Comparison of ENCODE assay signal across 26 cellular contexts in the genomic region with DNA sequence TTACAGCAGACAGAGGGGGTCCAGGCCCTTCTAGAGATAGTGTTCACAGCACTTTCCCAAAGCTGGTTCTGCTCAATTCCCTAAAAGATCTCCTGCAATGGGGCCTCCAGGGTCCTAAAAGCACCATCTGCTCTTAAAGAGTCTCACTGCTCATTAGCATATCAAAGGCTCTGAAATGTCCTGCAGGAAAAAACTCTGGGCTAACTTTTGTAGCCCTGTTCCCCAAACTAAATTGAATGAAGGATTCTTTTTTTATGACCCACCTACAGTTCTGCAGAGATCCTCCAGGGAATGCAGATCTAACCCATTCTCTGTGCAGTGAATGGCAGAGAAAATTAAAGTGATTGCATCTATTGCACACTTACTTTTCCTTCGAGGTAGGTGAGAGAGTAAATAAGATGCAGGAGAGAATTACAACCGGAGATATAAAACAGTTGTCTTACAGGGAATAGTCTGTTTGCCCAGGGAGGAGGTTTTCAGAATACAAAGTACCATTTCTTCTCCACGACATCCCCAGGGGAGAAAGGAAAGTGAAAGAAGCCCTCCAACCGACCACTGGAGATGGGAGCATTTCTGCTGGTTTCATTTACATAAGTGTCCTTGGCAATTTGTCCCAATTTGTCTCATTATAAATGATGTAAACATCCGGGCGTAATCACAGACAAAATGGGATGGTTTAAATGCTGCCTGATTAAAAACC.
DNase-seq lines count a peak whose midpoint lies in the region; ATAC-seq and TF ChIP-seq lines count a peak whose summit lies in the region.
"Had no signal": no experiment of that assay in that cellular context is flagged by ENCODE, and none has a peak within 500 bp of the region (broad histone marks: within the 10 kb centered on the region; RNA-seq: fewer than 3 reads in every experiment).

No MANE protein-coding gene starts in this region.

- H3K4me3 ChIP-seq in dorsolateral prefrontal cortex = peak overlapping the region in 43 of 59 donors; percentile 0 to 61 (median 31)

- ATAC-seq in GM21360 (IDR thresholded peaks at IDR 0.05; ENCODE audit: unreplicated experiment) (no peak), GM19463 (IDR thresholded peaks at IDR 0.05; ENCODE audit: unreplicated experiment) (no peak)
- ATAC-seq: activated T-helper 17 cell treated with anti-CD3 and anti-CD28 coated beads, Interleukin-2, amount 50 U/mL, for 72 hours; HCT116; HepG2; Right ventricle myocardium inferior; stimulated activated memory B cell treated with anti-CD40 and anti-IgM and Interleukin-4, amounts not matched to agents 10 μg/mL and 1 μg/mL and 100 μg/mL, for 72 hours had no signal

- peak; percentile 15 for DNase-seq in DMS79 (lab: John Stamatoyannopoulos, UW)
- no peak for DNase-seq in DMS79 treated with DMSO at 0.1 percent for 48 hours (lab: John Stamatoyannopoulos, UW)
- peak; percentile 91 for DNase-seq in NCI-H69 (lab: John Stamatoyannopoulos, UW)
- no peak for DNase-seq in dorsolateral prefrontal cortex
- DNase-seq in SHP77 (lab: John Stamatoyannopoulos, UW) = no peak
- no peak for DNase-seq in substantia nigra (lab: John Stamatoyannopoulos, UW)
- DNase-seq: 8988T; CD4-positive, alpha-beta T cell; effector CD4-positive, alpha-beta T cell; immature natural killer cell; Karpas-422; mammary epithelial cell; NCI-H1694; NCI-H2171; NCI-H510A; NK-92 treated with Interleukin-12 subunit alpha and Interleukin-12 subunit beta, amount 100 ng/mL, for 24 hours; T-helper 2 cell; trophoblast cell had no signal

- H3K27me3 ChIP-seq in dorsolateral prefrontal cortex = no peaks in the 10 kb centered on the region

- intact Hi-C loops in dorsolateral prefrontal cortex (cut with DNase I) = loop anchor here in 1 of 2 donors (5.0 kb wide), 1 partner anchor 120 kb away; no protein-coding TSS in a partner anchor

- H3K27ac ChIP-seq in dorsolateral prefrontal cortex (peak overlapping the region in 3 of 59 donors; percentile 2 to 37 (median 22)), substantia nigra (ENCODE audit: low read depth, low read length, poor library complexity, severe bottlenecking) (no peak overlapping the region)
- H3K27ac ChIP-seq: epithelial cell of prostate had no signal

- no peak for TF ChIP-seq CTCF in dorsolateral prefrontal cortex (IDR thresholded peaks at IDR 0.05 in 54 of 56, conservative IDR thresholded peaks at IDR 0.05 in 2 of 56; ENCODE audit: low read depth in 1 of 56, partially characterized antibody in 56 of 56)

Comparison
In these comparisons a context has a peak if more than half of its experiments do, and no peak if none do; other contexts are left out.
1. DNase-seq: peak in DMS79 (single experiment) and NCI-H69 (single experiment); none in DMS79 treated with DMSO at 0.1 percent for 48 hours (single experiment), dorsolateral prefrontal cortex (0 of 10), SHP77 (0 of 2) and substantia nigra (0 of 49).